Comparison of ENCODE assay signal across 9 cellular contexts in genomic region chr2:159035790-159036411, GRCh38.
DNase-seq lines count a peak whose midpoint lies in the region; ATAC-seq and TF ChIP-seq lines count a peak whose summit lies in the region.
"Had no signal": no experiment of that assay in that cellular context is flagged by ENCODE, and none has a peak within 500 bp of the region (broad histone marks: within the 10 kb centered on the region; RNA-seq: fewer than 3 reads in every experiment).

No MANE protein-coding gene starts in this region.

- H3K27ac ChIP-seq in ascending aorta (no peak overlapping the region), aorta (ENCODE audit: low read depth in 1 of 2, low read length in 2 of 2) (peak overlapping the region in 1 of 2 donors; percentile 62)
- H3K27ac ChIP-seq: SJSA1 had no signal

- DNase-seq in ELR (ENCODE audit: low read depth) (peak; percentile 59), NB4 (ENCODE audit: low read depth) (peak; percentile 33), ascending aorta (ENCODE audit: low spot score in 2 of 2) (no peak), islet precursor cell (peak; percentile 96), GF-D8 (lab: John Stamatoyannopoulos, UW) (no peak), aorta (no peak), retina (no peak)

- H3K4me1 ChIP-seq in ascending aorta = peaks cover 8 to 33% of the 10 kb centered on the region in 2 donors
- peaks cover 4 to 13% of the 10 kb centered on the region in 2 donors for H3K4me1 ChIP-seq in aorta (ENCODE audit: control insufficient read depth in 1 of 2, insufficient read depth in 2 of 2, low read length in 2 of 2)

- H3K9me3 ChIP-seq in ascending aorta = no peaks in the 10 kb centered on the region
- no peaks in the 10 kb centered on the region for H3K9me3 ChIP-seq in aorta (ENCODE audit: control insufficient read depth, low read length)
- H3K9me3 ChIP-seq: SJSA1 had no signal

- H3K4me3 ChIP-seq in NB4 (ENCODE audit: low read depth, low read length) = no peak overlapping the region
- H3K4me3 ChIP-seq in ascending aorta = no peak overlapping the region
- H3K4me3 ChIP-seq in aorta (ENCODE audit: low read length in 2 of 2) = no peak overlapping the region
- H3K4me3 ChIP-seq: SJSA1 had no signal

- H3K27me3 ChIP-seq in ascending aorta = no peaks in the 10 kb centered on the region
- no peaks in the 10 kb centered on the region for H3K27me3 ChIP-seq in aorta (ENCODE audit: control insufficient read depth in 1 of 2, insufficient read depth in 2 of 2, low read length in 1 of 2)
- H3K27me3 ChIP-seq: SJSA1 had no signal

- WGBS in aorta, 2 donors = 67 to 71% methylated on average over 10 of the region's 10 CpGs

- H3K36me3 ChIP-seq in ascending aorta = no peaks in the 10 kb centered on the region
- H3K36me3 ChIP-seq in aorta (ENCODE audit: control insufficient read depth in 1 of 2, insufficient read depth in 2 of 2, low read length in 1 of 2) = no peaks in the 10 kb centered on the region

- no peak for TF ChIP-seq POLR2A in NB4 (IDR thresholded peaks at IDR 0.05; ENCODE audit: extremely low read depth, insufficient read length)

- TF ChIP-seq CTCF in NB4 (IDR thresholded peaks at IDR 0.05; ENCODE audit: low read depth, low read length) (no peak), ascending aorta (IDR thresholded peaks at IDR 0.05) (peak in 2 of 3 experiments; percentile 14 to 35)

- intact Hi-C loops in ascending aorta (cut with DNase I) (loop anchor here (1.0 kb wide), 1 partner anchor 82 kb away; no protein-coding TSS in a partner anchor), aorta (cut with DNase I) (loop anchor here in 1 of 2 donors (5.0 kb wide), 1 partner anchor 81 kb away; no protein-coding TSS in a partner anchor)

- ATAC-seq in GM21381 (IDR thresholded peaks at IDR 0.05; ENCODE audit: unreplicated experiment) (no peak), aorta (ENCODE audit: low FRiP score) (no peak)

Comparison
In these comparisons a context has a peak if more than half of its experiments do, and no peak if none do; other contexts are left out.
1. DNase-seq: peak in ELR (single experiment), NB4 (single experiment) and islet precursor cell (single experiment); none in ascending aorta (0 of 2), GF-D8 (single experiment), aorta (0 of 2) and retina (single experiment).